Comparison of ENCODE assay signal across 15 cellular contexts in genomic region chr7:32218741-32219283, GRCh38.
"Had no signal": no experiment of that assay in that cellular context is flagged by ENCODE, and none has a peak within 500 bp of the region (broad histone marks: within the 10 kb centered on the region; RNA-seq: fewer than 3 reads in every experiment).

No MANE protein-coding gene starts in this region.

- H3K27me3 Mint-ChIP-seq: activated CD4-positive, alpha-beta memory T cell treated with anti-CD3 and anti-CD28 coated beads, Interleukin-2, amount 10 ng/mL, durations not matched to agents 7 days and 5 days; activated naive CD8-positive, alpha-beta T cell had no signal

- H3K27me3 ChIP-seq: brain microvascular endothelial cell, ovary, testis had no signal

- H3K27ac Mint-ChIP-seq: activated CD4-positive, alpha-beta memory T cell treated with anti-CD3 and anti-CD28 coated beads, Interleukin-2, amount 10 ng/mL, durations not matched to agents 7 days and 5 days; activated naive CD8-positive, alpha-beta T cell had no signal

- H3K36me3 ChIP-seq: brain microvascular endothelial cell, heart right ventricle, ovary had no signal

- DNase-seq: activated CD4-positive, alpha-beta memory T cell treated with anti-CD3 and anti-CD28 coated beads, Interleukin-2, amount 10 ng/mL, durations not matched to agents 7 days and 5 days; activated gamma-delta T cell; activated T-cell treated with anti-CD3 and anti-CD28 coated beads, Interleukin-2, amount 50 U/mL, for 48 hours; brain microvascular endothelial cell; heart right ventricle; mesendoderm; ovary; stimulated activated CD4-positive, alpha-beta T cell treated with anti-CD3 and anti-CD28 coated beads, Interleukin-4, amount 100 ng/mL, for 1 hour; stimulated activated CD8-positive, alpha-beta memory T cell treated with anti-CD3 and anti-CD28 coated beads, Interleukin-4, amount 100 ng/mL, for 48 hours; stimulated activated naive CD8-positive, alpha-beta T cell treated with anti-CD3 and anti-CD28 coated beads, Interleukin-15, Interleukin-2, amounts not matched to agents 100 U/mL and 50 U/mL, for 24 hours; testis had no signal

- H3K4me1 Mint-ChIP-seq: activated CD4-positive, alpha-beta memory T cell treated with anti-CD3 and anti-CD28 coated beads, Interleukin-2, amount 10 ng/mL, durations not matched to agents 7 days and 5 days had no signal

- ATAC-seq: left lobe of liver; stimulated activated naive CD8-positive, alpha-beta T cell treated with anti-CD3 and anti-CD28 coated beads, Interleukin-15, Interleukin-2, amounts not matched to agents 100 U/mL and 50 U/mL, for 24 hours had no signal

- H3K9me3 ChIP-seq: heart right ventricle, ovary, testis had no signal

- H3K36me3 Mint-ChIP-seq: activated naive CD8-positive, alpha-beta T cell had no signal

- H3K4me3 Mint-ChIP-seq: activated CD4-positive, alpha-beta memory T cell treated with anti-CD3 and anti-CD28 coated beads, Interleukin-2, amount 10 ng/mL, durations not matched to agents 7 days and 5 days; activated naive CD8-positive, alpha-beta T cell; neural crest cell had no signal

- H3K9me3 Mint-ChIP-seq: activated CD4-positive, alpha-beta memory T cell treated with anti-CD3 and anti-CD28 coated beads, Interleukin-2, amount 10 ng/mL, durations not matched to agents 7 days and 5 days; neural crest cell had no signal

- H3K27ac ChIP-seq: brain microvascular endothelial cell, dorsolateral prefrontal cortex, heart right ventricle, ovary, testis had no signal

- H3K4me3 ChIP-seq: dorsolateral prefrontal cortex, heart right ventricle, ovary, testis had no signal

- H3K4me1 ChIP-seq: testis had no signal
